Comparison of ENCODE assay signal across 19 cellular contexts in genomic region chr17:69367298-69367697, GRCh38. TPM values are rescaled to one million over a fixed set of nuclear protein-coding genes. Genes with fewer than 3 reads are reported as not detected.
A peak's percentile ranks its signal among the peaks of the same experiment; 100 is the strongest.
DNase-seq lines count a peak whose midpoint lies in the region; ATAC-seq and TF ChIP-seq lines count a peak whose summit lies in the region.
"Had no signal": no experiment of that assay in that cellular context is flagged by ENCODE, and none has a peak within 500 bp of the region (broad histone marks: within the 10 kb centered on the region; RNA-seq: fewer than 3 reads in every experiment).

No MANE protein-coding gene starts in this region.

- H3K14ac ChIP-seq in H9 (ENCODE audit: insufficient read depth, low read length), result no peak overlapping the region

- no peak overlapping the region for H3K9ac ChIP-seq in H9 (ENCODE audit: extremely low read depth, insufficient read length, low read length)

- no peak overlapping the region for H2BK20ac ChIP-seq in H9 (ENCODE audit: low read depth, low read length, poor library complexity, severe bottlenecking)

- H3K23ac ChIP-seq in H9 (ENCODE audit: insufficient read length, low read depth, low read length), result no peak overlapping the region

- no peaks in the 10 kb centered on the region for H3K36me3 ChIP-seq in uterus
- no peaks in the 10 kb centered on the region for H3K36me3 ChIP-seq in stomach
- H3K36me3 ChIP-seq: gastroesophageal sphincter had no signal

- H3K79me1 ChIP-seq in H9 (ENCODE audit: insufficient read depth, low read depth, low read length, poor library complexity, severe bottlenecking), result no peaks in the 10 kb centered on the region

- no peak for TF ChIP-seq EP300 in stomach (IDR thresholded peaks at IDR 0.05)

- H3K27ac Mint-ChIP-seq in MCF 10A (ENCODE audit: low read depth, unreplicated experiment) (no peak overlapping the region), H9 (no peak overlapping the region)
- H3K27ac Mint-ChIP-seq: HFFc6, nephron progenitor cell had no signal

- H3K27ac ChIP-seq in VCaP, result peak overlapping the region; percentile 79
- H3K27ac ChIP-seq in H9 (ENCODE audit: insufficient read length, low read depth, low read length), result no peak overlapping the region
- H3K27ac ChIP-seq in uterus, result no peak overlapping the region
- H3K27ac ChIP-seq in stomach, result no peak overlapping the region
- H3K27ac ChIP-seq: gastroesophageal sphincter had no signal

- CTCF ChIA-PET in MCF 10A (lab: Yijun Ruan, JAX), result interaction anchor here (0.5 to 1.2 kb wide), 2 partner anchors 10 to 28 kb away, joined by 3 read pairs; no protein-coding TSS in a partner anchor

- H3K9me3 ChIP-seq in H9 (ENCODE audit: control insufficient read depth, low read depth, low read length), result no peaks in the 10 kb centered on the region
- H3K9me3 ChIP-seq in uterus, result no peaks in the 10 kb centered on the region
- no peaks in the 10 kb centered on the region for H3K9me3 ChIP-seq in stomach
- H3K9me3 ChIP-seq: gastroesophageal sphincter had no signal

- TF ChIP-seq POLR2A in uterus (IDR thresholded peaks at IDR 0.05) (no peak), stomach (IDR thresholded peaks at IDR 0.05) (no peak)

- H3K27me3 Mint-ChIP-seq in MCF 10A (ENCODE audit: insufficient read depth, unreplicated experiment), result no peaks in the 10 kb centered on the region
- no peaks in the 10 kb centered on the region for H3K27me3 Mint-ChIP-seq in H9 (ENCODE audit: low read depth)

- WGBS in H9 (ENCODE audit: extremely low coverage, insufficient read length, low lambda C conversion rate), result no CpG with 5 or more reads among the region's 3 CpGs
- 36 to 46% (median 40%) methylated on average over 3 of the region's 3 CpGs for whole genome bisulfite sequencing in stomach, 5 donors

- H3K4me1 Mint-ChIP-seq in MCF 10A (ENCODE audit: insufficient read depth, unreplicated experiment) (peaks cover 14% of the 10 kb centered on the region), H9 (peaks cover 11 to 23% of the 10 kb centered on the region in 2 experiments)
- H3K4me1 Mint-ChIP-seq: CD4-positive, alpha-beta memory T cell had no signal

- DNase-seq in MCF 10A (ENCODE audit: unreplicated experiment) (no peak), H9 (no peak), uterus (no peak), stomach (no peak)
- DNase-seq: amniotic stem cell; CD4-positive, alpha-beta memory T cell; effector CD4-positive, alpha-beta T cell; HFFc6; IMR-90; left cardiac atrium; NCI-H2171 treated with DMSO at 0.1 percent for 48 hours; nephron progenitor cell; T1000 had no signal

- H3K4me2 ChIP-seq in H9 (ENCODE audit: insufficient read depth, insufficient read length, low read length), result no peak overlapping the region

- H3K36me3 Mint-ChIP-seq in MCF 10A (ENCODE audit: insufficient read depth, unreplicated experiment) (no peaks in the 10 kb centered on the region), H9 (ENCODE audit: insufficient read depth in 1 of 3, low read depth in 3 of 3) (no peaks in the 10 kb centered on the region)
- H3K36me3 Mint-ChIP-seq: CD4-positive, alpha-beta memory T cell had no signal

- no peak overlapping the region for H4K5ac ChIP-seq in H9 (ENCODE audit: insufficient read length, low read depth, low read length)

- H2BK120ac ChIP-seq in H9 (ENCODE audit: low read depth, low read length, poor library complexity, severe bottlenecking), result no peak overlapping the region

- H2BK5ac ChIP-seq in H9 (ENCODE audit: insufficient read length, low read length), result no peak overlapping the region

- no peaks in the 10 kb centered on the region for H4K20me1 ChIP-seq in H9 (ENCODE audit: control insufficient read depth, insufficient read depth, insufficient read length)

- H3K9me3 Mint-ChIP-seq in MCF 10A (ENCODE audit: unreplicated experiment) (no peaks in the 10 kb centered on the region), H9 (no peaks in the 10 kb centered on the region)
- H3K9me3 Mint-ChIP-seq: CD4-positive, alpha-beta memory T cell; nephron progenitor cell had no signal

- H3K27me3 ChIP-seq in H9 (ENCODE audit: insufficient read depth, low read length), result no peaks in the 10 kb centered on the region
- H3K27me3 ChIP-seq in uterus, result no peaks in the 10 kb centered on the region
- no peaks in the 10 kb centered on the region for H3K27me3 ChIP-seq in stomach
- H3K27me3 ChIP-seq: gastroesophageal sphincter had no signal

- no TSS peak for BruUV-seq in MCF 10A (replicated peaks; lab: Mats Ljungman, UMichigan)

- no peak overlapping the region for H2BK12ac ChIP-seq in H9 (ENCODE audit: insufficient read length, low read depth, low read length)

- no peak overlapping the region for H4K91ac ChIP-seq in H9 (ENCODE audit: insufficient read length, low read depth, low read length)

- H2AK5ac ChIP-seq in H9 (ENCODE audit: insufficient read length, low read length), result no peak overlapping the region

- no peak overlapping the region for H3K4ac ChIP-seq in H9 (ENCODE audit: low read depth, low read length)

- intact Hi-C loops in MCF 10A (cut with micrococcal nuclease), result no loop called here
- intact Hi-C loops in uterus (cut with DNase I; ENCODE audit: low total_unique reads), result no loop called here
- intact Hi-C loops in stomach (cut with DNase I; ENCODE audit: low total_unique reads), result no loop called here

- H2BK15ac ChIP-seq in H9 (ENCODE audit: low read depth, low read length), result no peak overlapping the region

- H3K4me3 ChIP-seq in uterus (no peak overlapping the region), stomach (no peak overlapping the region)
- H3K4me3 ChIP-seq: gastroesophageal sphincter had no signal

- no peak overlapping the region for H3T11ph ChIP-seq in H9 (ENCODE audit: low read length)

- H3K23me2 ChIP-seq in H9 (ENCODE audit: insufficient read length, low read depth, low read length, poor library complexity, severe bottlenecking), result no peaks in the 10 kb centered on the region

- H3K18ac ChIP-seq in H9 (ENCODE audit: insufficient read length, low read depth, low read length), result no peak overlapping the region

- no peaks in the 10 kb centered on the region for H3K79me2 ChIP-seq in H9 (ENCODE audit: insufficient read depth, low read length)

- ATAC-seq in GM18508 (IDR thresholded peaks at IDR 0.05; ENCODE audit: insufficient read depth, unreplicated experiment) (peak; percentile 92), GM19463 (IDR thresholded peaks at IDR 0.05; ENCODE audit: unreplicated experiment) (peak; percentile 53), HG03025 (IDR thresholded peaks at IDR 0.05; ENCODE audit: low FRiP score, unreplicated experiment) (peak; percentile 82)
- ATAC-seq: gastroesophageal sphincter, left cardiac atrium, Panc1 had no signal

- no peak overlapping the region for H2AFZ ChIP-seq in H9 (ENCODE audit: low read length)

- POLR2A ChIA-PET in MCF 10A (lab: Yijun Ruan, JAX), result interaction anchor here (1.2 to 1.7 kb wide), 2 partner anchors 24 to 113 kb away, joined by 3 to 4 read pairs; no protein-coding TSS in a partner anchor

- H3K56ac ChIP-seq in H9 (ENCODE audit: insufficient read length, low read depth, low read length), result no peak overlapping the region

- no peak overlapping the region for H4K8ac ChIP-seq in H9 (replicated peaks; ENCODE audit: insufficient read length, low read depth, low read length)

- no peak for TF ChIP-seq CTCF in VCaP (conservative IDR thresholded peaks at IDR 0.05)
- TF ChIP-seq CTCF in MCF 10A (IDR thresholded peaks at IDR 0.05; ENCODE audit: unreplicated experiment), result no peak
- no peak for TF ChIP-seq CTCF in H9 (conservative IDR thresholded peaks at IDR 0.05)
- TF ChIP-seq CTCF in uterus (IDR thresholded peaks at IDR 0.05), result no peak
- TF ChIP-seq CTCF in stomach (IDR thresholded peaks at IDR 0.05), result no peak

- no peak overlapping the region for H3K4me3 Mint-ChIP-seq in MCF 10A (ENCODE audit: unreplicated experiment)
- no peak overlapping the region for H3K4me3 Mint-ChIP-seq in H9
- H3K4me3 Mint-ChIP-seq: CD4-positive, alpha-beta memory T cell; HFFc6; nephron progenitor cell had no signal

- peaks cover 3% of the 10 kb centered on the region; the same call in 1 of the 2 replicates for H3K4me1 ChIP-seq in H9 (ENCODE audit: insufficient read depth, low read length)
- H3K4me1 ChIP-seq in uterus, result no peaks in the 10 kb centered on the region
- H3K4me1 ChIP-seq in stomach, result no peaks in the 10 kb centered on the region
- H3K4me1 ChIP-seq: gastroesophageal sphincter had no signal

RNA-seq across cellular contexts. Expression of gene ABCA5, which starts 40.4 kb away (rescaled TPM):
- 7.6 and 9.6 TPM in 2 replicates for total RNA-seq in MCF 10A (2022)
- 4.0 and 4.5 TPM in 2 replicates for total RNA-seq in H9 (2021)
- total RNA-seq in uterus, result 10 to 100 TPM in 3 of 4 donors, 1 to 10 TPM in 1; 5.9 to 50.9 (median 36.3) TPM
- total RNA-seq in stomach, result 10 to 100 TPM; 29.5 to 80.1 (median 58.0) TPM
- polyA plus RNA-seq in stomach, result 10 to 100 TPM in 1 of 3 donors, 1 to 10 TPM in 2; 2.1 to 24.7 (median 4.8) TPM

RNA-seq across cellular contexts. Expression of gene MAP2K6, which starts 47.2 kb away (rescaled TPM):
- total RNA-seq in MCF 10A (2022) (0.28 and 0.37 TPM in 2 replicates), H9 (2021) (17.7 and 18.9 TPM in 2 replicates), uterus (10 to 100 TPM in 1 of 4 donors, 1 to 10 TPM in 3; 3.2 to 43.4 (median 4.3) TPM), stomach (10 to 100 TPM in 3 of 5 donors, 1 to 10 TPM in 1, not detected in 1; 1.0 to 25.5 (median 12.0) TPM)
- 1 to 10 TPM; 1.2 to 4.6 (median 4.1) TPM for polyA plus RNA-seq in stomach
